10 cellular contexts compared by ENCODE assay signal in the genomic region with DNA sequence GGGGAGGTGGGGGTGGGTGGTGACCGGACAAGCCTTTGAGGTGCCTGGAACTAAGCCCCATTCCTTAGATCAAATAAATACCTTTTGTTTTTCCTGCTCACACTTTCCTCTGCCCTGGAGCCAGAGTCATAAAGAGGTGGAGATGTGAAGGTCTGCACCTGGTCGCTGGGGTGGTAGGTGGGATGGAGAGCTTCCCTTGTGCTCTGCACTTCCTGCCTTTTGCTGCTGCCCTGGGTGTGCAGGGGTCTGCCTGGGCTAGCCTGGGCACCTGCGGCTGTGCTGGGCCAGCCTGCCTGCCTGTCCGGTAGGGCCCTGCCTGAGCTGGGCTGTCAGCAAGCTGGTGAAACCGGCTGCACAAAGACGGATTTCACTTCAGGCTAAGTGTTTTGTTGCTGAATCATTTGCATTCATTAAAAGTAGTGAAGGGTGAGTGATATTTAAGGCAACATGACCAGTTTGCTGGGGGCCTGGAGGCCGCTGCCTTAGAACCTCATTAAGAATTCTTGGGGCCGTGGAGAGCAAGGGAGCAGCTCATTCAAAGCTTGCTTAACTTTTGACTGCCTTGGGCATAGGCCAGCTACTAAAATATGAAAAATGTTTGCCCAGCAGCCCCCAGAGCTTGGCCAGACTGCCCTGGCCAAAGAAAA. TPM values are rescaled to one million over a fixed set of nuclear protein-coding genes. Genes with fewer than 3 reads are reported as not detected.
DNase-seq lines count a peak whose midpoint lies in the region; ATAC-seq, FAIRE-seq and TF ChIP-seq lines count a peak whose summit lies in the region.
"Had no signal": no experiment of that assay in that cellular context is flagged by ENCODE, and none has a peak within 500 bp of the region (broad histone marks: within the 10 kb centered on the region; RNA-seq: fewer than 3 reads in every experiment).

No MANE protein-coding gene starts in this region.

- no peaks in the 10 kb centered on the region for H3K9me3 ChIP-seq in OCI-LY7 (ENCODE audit: low read length)
- H3K9me3 ChIP-seq in prostate gland, result no peaks in the 10 kb centered on the region
- H3K9me3 ChIP-seq: heart left ventricle had no signal

- no peaks in the 10 kb centered on the region; the same call in 1 of the 2 replicates for H3K79me2 ChIP-seq in OCI-LY7 (ENCODE audit: insufficient read depth, low read depth, low read length)

- TF ChIP-seq CTCF in OCI-LY7 (conservative IDR thresholded peaks at IDR 0.05; ENCODE audit: low read length), result no peak
- no peak for TF ChIP-seq CTCF in fibroblast of mammary gland (conservative IDR thresholded peaks at IDR 0.05; ENCODE audit: control insufficient read depth, insufficient read depth, low read depth, low read length)
- no peak for TF ChIP-seq CTCF in prostate gland (IDR thresholded peaks at IDR 0.05)

- intact Hi-C loops in OCI-LY7 (cut with micrococcal nuclease; ENCODE audit: unreplicated experiment) (no loop called here), prostate gland (cut with DNase I) (no loop called here)

- no TSS peak for BruUV-seq in OCI-LY7 (replicated peaks; lab: Mats Ljungman, UMichigan)

- H3K4me3 ChIP-seq in OCI-LY7 (ENCODE audit: low read depth, low read length, poor library complexity, severe bottlenecking) (peak overlapping the region; percentile 44), fibroblast of mammary gland (ENCODE audit: control insufficient read depth, low read depth, low read length) (no peak overlapping the region), prostate gland (no peak overlapping the region)
- H3K4me3 ChIP-seq: heart left ventricle had no signal

- no peak for ATAC-seq in HG03457 (IDR thresholded peaks at IDR 0.05; ENCODE audit: unreplicated experiment)
- ATAC-seq in HG02678 (IDR thresholded peaks at IDR 0.05; ENCODE audit: unreplicated experiment), result no peak
- ATAC-seq in HG03378 (IDR thresholded peaks at IDR 0.05; ENCODE audit: unreplicated experiment), result no peak

- H3K9me2 ChIP-seq in OCI-LY7 (ENCODE audit: insufficient read depth, low read length), result no peaks in the 10 kb centered on the region

- H2AFZ ChIP-seq in OCI-LY7 (ENCODE audit: low read length), result peak overlapping the region; percentile 69

- CTCF ChIA-PET in OCI-LY7 (lab: Charles Lee; ENCODE audit: unreplicated experiment), result interaction anchor here (0.6 kb wide), 1 partner anchor 452 kb away, joined by 23 read pairs; no protein-coding TSS in a partner anchor

- H3K27ac ChIP-seq in OCI-LY7 (ENCODE audit: low read depth, low read length, poor library complexity, severe bottlenecking) (peak overlapping the region; percentile 41), prostate gland (peak overlapping the region; percentile 73)
- H3K27ac ChIP-seq: heart left ventricle had no signal

- H3K4me1 ChIP-seq in OCI-LY7 (ENCODE audit: insufficient read depth, low read length, poor library complexity, severe bottlenecking) (peaks cover 26% of the 10 kb centered on the region), prostate gland (replicated peaks) (peaks cover 17% of the 10 kb centered on the region)

- H4K20me1 ChIP-seq in OCI-LY7 (ENCODE audit: insufficient read depth, low read length), result no peaks in the 10 kb centered on the region

- no peaks in the 10 kb centered on the region for H3K36me3 ChIP-seq in OCI-LY7 (ENCODE audit: insufficient read depth, low read length)
- H3K36me3 ChIP-seq in prostate gland, result no peaks in the 10 kb centered on the region
- H3K36me3 ChIP-seq: heart left ventricle had no signal

- H3K4me2 ChIP-seq in OCI-LY7 (ENCODE audit: low read length), result peak overlapping the region; percentile 61

- no peaks in the 10 kb centered on the region for H3K27me3 ChIP-seq in prostate gland (replicated peaks; ENCODE audit: insufficient read depth)
- H3K27me3 ChIP-seq: heart left ventricle had no signal

- POLR2A ChIA-PET in OCI-LY7 (lab: Charles Lee), result interaction anchor here (0.6 to 1.6 kb wide), 9 partner anchors 9 to 112 kb away, joined by 3 to 8 read pairs (median 3); a partner anchor contains a TSS

- DNase-seq in ELF-1 (ENCODE audit: low read depth, low spot score), result peak; percentile 96
- DNase-seq in OCI-LY7 (ENCODE audit: low spot score), result peak; percentile 58
- peak; percentile 80 for DNase-seq in fibroblast of mammary gland (ENCODE audit: low read depth)
- peak; percentile 71 for DNase-seq in prostate gland (ENCODE audit: low spot score)
- no peak for DNase-seq in GM19239 (ENCODE audit: insufficient read length, low spot score)
- DNase-seq: heart left ventricle; stimulated activated CD8-positive, alpha-beta memory T cell treated with anti-CD3 and anti-CD28 coated beads, Interleukin-4, amount 100 ng/mL, for 48 hours had no signal

- no peak for FAIRE-seq in GM19239 (lab: Jason Lieb, UNC)

- no peak for TF ChIP-seq POLR2A in prostate gland (IDR thresholded peaks at IDR 0.05)

- 21% methylated on average over 8 of the region's 8 CpGs for WGBS in prostate gland

RNA-seq across cellular contexts. Expression of a gene that starts 20.5 kb away (rescaled TPM):
- 12.7 and 18.5 TPM in 2 replicates for total RNA-seq in OCI-LY7 (2014; rRNA removed; shearing (Covaris generic))
- 12.0 and 13.0 TPM in 2 replicates for total RNA-seq in OCI-LY7 (2022)
- total RNA-seq in prostate gland, result 10 to 100 TPM; 83.3 to 85.2 TPM

RNA-seq across cellular contexts. Expression of a gene that starts 37.1 kb away (rescaled TPM):
- total RNA-seq in OCI-LY7 (2014; rRNA removed; shearing (Covaris generic)), result 15.0 and 16.4 TPM in 2 replicates
- 22.5 and 25.2 TPM in 2 replicates for total RNA-seq in OCI-LY7 (2022)
- total RNA-seq in prostate gland, result 10 to 100 TPM; 27.3 to 41.2 TPM

RNA-seq across cellular contexts. Expression of a gene that starts 37.3 kb away (rescaled TPM):
- total RNA-seq in OCI-LY7 (2014; rRNA removed; shearing (Covaris generic)), result 25.8 and 31.8 TPM in 2 replicates
- total RNA-seq in OCI-LY7 (2022), result 76.9 and 81.7 TPM in 2 replicates
- total RNA-seq in prostate gland, result 10 to 100 TPM; 19.1 to 52.3 TPM

RNA-seq across cellular contexts. Expression of a gene that starts 42.9 kb away (rescaled TPM):
- total RNA-seq in OCI-LY7 (2014; rRNA removed; shearing (Covaris generic)), result 14.1 and 16.9 TPM in 2 replicates
- total RNA-seq in OCI-LY7 (2022) (14.9 and 18.6 TPM in 2 replicates), prostate gland (10 to 100 TPM; 18.6 to 30.4 TPM)

Comparison
In these comparisons a context has a peak if more than half of its experiments do, and no peak if none do; other contexts are left out.
1. RNA of a gene that starts 20.5 kb away (total RNA-seq): 83.3 to 85.2 TPM in prostate gland; 12.0 to 18.5 TPM in OCI-LY7; every median in the first group is over 4 times any median in the second.